25 cellular contexts compared by ENCODE assay signal in the genomic region with DNA sequence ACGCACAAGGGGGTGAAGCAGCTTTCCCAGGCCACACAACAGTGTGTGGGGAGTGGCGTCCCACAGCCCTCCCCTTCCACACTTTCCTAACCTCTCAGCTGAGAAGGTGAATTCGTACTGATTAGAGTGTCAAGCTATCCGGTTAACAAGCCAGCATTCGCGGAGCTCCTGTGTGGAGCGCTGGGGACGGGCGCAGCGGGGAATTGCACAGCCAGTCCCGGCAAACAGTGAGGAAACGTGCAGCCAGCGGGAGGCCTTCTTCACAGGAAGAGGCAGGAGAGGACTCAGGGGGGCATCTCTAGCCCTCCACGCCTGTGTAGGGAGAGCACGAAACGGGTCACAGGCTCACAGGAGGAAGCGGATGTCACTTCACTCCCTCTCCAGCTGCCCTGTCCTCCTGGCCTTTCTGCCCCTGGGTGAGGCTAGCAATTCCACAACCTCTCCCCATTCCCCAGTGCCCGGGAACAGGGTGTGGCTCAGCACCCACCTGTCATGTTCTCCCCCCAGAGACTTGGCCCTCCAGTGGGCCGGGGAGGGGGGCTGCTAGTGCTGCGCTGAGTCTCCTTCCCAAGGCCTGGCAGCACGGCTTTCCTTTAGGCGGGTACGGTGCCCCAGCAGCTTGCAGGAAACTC.
DNase-seq lines count a peak whose midpoint lies in the region; ATAC-seq, FAIRE-seq and TF ChIP-seq lines count a peak whose summit lies in the region.
"Had no signal": no experiment of that assay in that cellular context is flagged by ENCODE, and none has a peak within 500 bp of the region (broad histone marks: within the 10 kb centered on the region; RNA-seq: fewer than 3 reads in every experiment).

No MANE protein-coding gene starts in this region.

- no peak for ATAC-seq in right lobe of liver
- ATAC-seq in HepG2, result no peak
- ATAC-seq in omental fat pad (ENCODE audit: low FRiP score), result no peak
- ATAC-seq: activated T-cell treated with anti-CD3 and anti-CD28 coated beads, Interleukin-2, amount 50 U/mL, for 72 hours; HCT116 had no signal

- DNase-seq in right lobe of liver, result peak in 2 of 3 donors; percentile 5 to 37
- no peak for DNase-seq in HepG2 (ENCODE audit: low spot score)
- peak; percentile 46 for DNase-seq in islet precursor cell
- peak; percentile 65 for DNase-seq in posterior vena cava (ENCODE audit: low spot score)
- DNase-seq in DMS153 treated with DMSO at 0.1 percent for 48 hours (lab: John Stamatoyannopoulos, UW; ENCODE audit: unreplicated experiment), result no peak
- no peak for DNase-seq in omental fat pad (ENCODE audit: low spot score)
- DNase-seq in activated effector memory CD4-positive, alpha-beta T cell treated with Interleukin-2 at 50 U/mL for 16 hours, result no peak
- DNase-seq: activated naive CD4-positive, alpha-beta T cell treated with Interleukin-2 at 50 U/mL for 16 hours; activated T-cell treated with anti-CD3 and anti-CD28 coated beads, Interleukin-2, amount 50 U/mL, for 72 hours; amygdala; CD4-positive, CD25-positive, alpha-beta regulatory T cell; effector CD8-positive, alpha-beta T cell; KBM-7; mesenchymal stem cell; MG63; NCI-H1417 treated with DMSO at 0.1 percent for 48 hours; NCI-H345; NCI-H748 treated with DMSO at 0.1 percent for 48 hours; RPMI8226; small intestine; stimulated activated CD4-positive, alpha-beta T cell treated with anti-CD3 and anti-CD28 coated beads, Interleukin-1b, Interleukin-23, amount 100 ng/mL, for 48 hours had no signal

- no peak overlapping the region for H3K9ac ChIP-seq in HepG2 (ENCODE audit: insufficient read depth, low read depth, low read length)

- H3K4me3 ChIP-seq in right lobe of liver (no peak overlapping the region), HepG2 (replicated peaks in 1 of 3; ENCODE audit: insufficient read depth in 1 of 3, low read depth in 2 of 3, low read length in 3 of 3) (no peak overlapping the region)
- H3K4me3 ChIP-seq: MG63, upper lobe of left lung had no signal

- no peaks in the 10 kb centered on the region for H4K20me1 ChIP-seq in HepG2 (ENCODE audit: insufficient read depth, low read length)

- no TSS peak for BruUV-seq in HepG2 (replicated peaks; lab: Mats Ljungman, UMichigan)

- TF ChIP-seq CTCF in right lobe of liver (IDR thresholded peaks at IDR 0.05) (no peak), HepG2 (CRISPR knock-in tag; IDR thresholded peaks at IDR 0.05) (no peak), omental fat pad (IDR thresholded peaks at IDR 0.05) (no peak)

- no peak overlapping the region for H3K4me2 ChIP-seq in HepG2 (ENCODE audit: low read depth, low read length)

- no peaks in the 10 kb centered on the region for H3K27me3 ChIP-seq in right lobe of liver
- H3K27me3 ChIP-seq in HepG2 (ENCODE audit: control insufficient read depth in 1 of 2, insufficient read depth in 2 of 2, low read length in 2 of 2), result peaks cover 3 to 51% of the 10 kb centered on the region in 2 experiments; a peak in 4 of 5 replicates
- H3K27me3 ChIP-seq: MG63, upper lobe of left lung had no signal

- intact Hi-C loops in right lobe of liver (cut with DNase I), result no loop called here
- intact Hi-C loops in HepG2 (cut with micrococcal nuclease; ENCODE audit: unreplicated experiment), result no loop called here
- intact Hi-C loops in posterior vena cava (cut with DNase I), result no loop called here

- CTCF ChIA-PET in HepG2 (lab: Yijun Ruan, JAX; ENCODE audit: low intra/inter-chr PET ratio, low total read pairs), result no interaction called here

- H3K4me1 ChIP-seq in right lobe of liver (no peaks in the 10 kb centered on the region), HepG2 (ENCODE audit: insufficient read depth, low read length) (no peaks in the 10 kb centered on the region)
- H3K4me1 ChIP-seq: upper lobe of left lung had no signal

- no peak for TF ChIP-seq POLR2A in right lobe of liver (IDR thresholded peaks at IDR 0.05)
- no peak for TF ChIP-seq POLR2A in HepG2 (IDR thresholded peaks at IDR 0.05; ENCODE audit: insufficient read depth in 1 of 2, low read depth in 2 of 2, low read length in 2 of 2)

- POLR2A ChIA-PET in HepG2 (lab: Yijun Ruan, JAX), result no interaction called here

- H3K9me3 ChIP-seq in right lobe of liver (peaks cover 0 to 5% (median 2%) of the 10 kb centered on the region in 4 donors), HepG2 (ENCODE audit: low read length) (peaks cover 20% of the 10 kb centered on the region)
- H3K9me3 ChIP-seq: MG63 had no signal

- no peaks in the 10 kb centered on the region for H3K36me3 ChIP-seq in right lobe of liver
- H3K36me3 ChIP-seq in HepG2 (replicated peaks in 1 of 2; ENCODE audit: control insufficient read depth in 1 of 2, insufficient read depth in 2 of 2, low read length in 2 of 2), result no peaks in the 10 kb centered on the region
- H3K36me3 ChIP-seq: MG63, upper lobe of left lung had no signal

- FAIRE-seq in HepG2 (lab: Jason Lieb, UNC), result no peak
- FAIRE-seq: HTR-8/SVneo, small intestine, TTC549 had no signal

- H3K27ac ChIP-seq in right lobe of liver (no peak overlapping the region), HepG2 (ENCODE audit: extremely low read length, insufficient read depth, low read length) (no peak overlapping the region)
- H3K27ac ChIP-seq: upper lobe of left lung had no signal

- no peak for TF ChIP-seq RAD21 in HepG2 (CRISPR knock-in tag; IDR thresholded peaks at IDR 0.05)

- no peak overlapping the region for H2AFZ ChIP-seq in HepG2 (ENCODE audit: low read length)

- in situ Hi-C loops in HepG2 (cut with HindIII; ENCODE audit: extremely low pct_ligation_motif_present, low pct_unique_long_range_greater_than_20kb), result no loop called here

- WGBS in right lobe of liver (ENCODE audit: insufficient coverage, low coverage, low lambda C conversion rate, missing lambda C conversion rate), result 36% methylated on average over 15 of the region's 23 CpGs
- 27% methylated on average over 21 of the region's 23 CpGs for WGBS in HepG2 (ENCODE audit: low lambda C conversion rate)

- TF ChIP-seq EP300 in HepG2 (IDR thresholded peaks at IDR 0.05; ENCODE audit: low read depth in 2 of 2, low read length in 2 of 2), result no peak
- TF ChIP-seq EP300 in HepG2 (CRISPR knock-in tag; IDR thresholded peaks at IDR 0.05; ENCODE audit: borderline replicate concordance), result no peak

- no peaks in the 10 kb centered on the region for H3K79me2 ChIP-seq in HepG2 (ENCODE audit: insufficient read depth, low read length)

TF ChIP-seq in HepG2, 621 proteins besides CTCF, POLR2A, EP300 and RAD21 (continues in another document):
- TF ChIP-seq ZFP36 (IDR thresholded peaks at IDR 0.05; ENCODE audit: borderline replicate concordance, low read depth, low read length, partially characterized antibody) (no peak), ATF1 (CRISPR knock-in tag; IDR thresholded peaks at IDR 0.05) (no peak), RFXAP (CRISPR knock-in tag; IDR thresholded peaks at IDR 0.05; ENCODE audit: borderline replicate concordance) (no peak), SOX13 (IDR thresholded peaks at IDR 0.05) (no peak), SOX13 (CRISPR knock-in tag; conservative IDR thresholded peaks at IDR 0.05 in 1 of 2, IDR thresholded peaks at IDR 0.05 in 1 of 2) (no peak), ZNF724P (CRISPR knock-in tag; IDR thresholded peaks at IDR 0.05; ENCODE audit: borderline replicate concordance) (no peak), POLR2AphosphoS2 (IDR thresholded peaks at IDR 0.05; ENCODE audit: low read depth, low read length) (no peak)
- TF ChIP-seq, protein P1, sequence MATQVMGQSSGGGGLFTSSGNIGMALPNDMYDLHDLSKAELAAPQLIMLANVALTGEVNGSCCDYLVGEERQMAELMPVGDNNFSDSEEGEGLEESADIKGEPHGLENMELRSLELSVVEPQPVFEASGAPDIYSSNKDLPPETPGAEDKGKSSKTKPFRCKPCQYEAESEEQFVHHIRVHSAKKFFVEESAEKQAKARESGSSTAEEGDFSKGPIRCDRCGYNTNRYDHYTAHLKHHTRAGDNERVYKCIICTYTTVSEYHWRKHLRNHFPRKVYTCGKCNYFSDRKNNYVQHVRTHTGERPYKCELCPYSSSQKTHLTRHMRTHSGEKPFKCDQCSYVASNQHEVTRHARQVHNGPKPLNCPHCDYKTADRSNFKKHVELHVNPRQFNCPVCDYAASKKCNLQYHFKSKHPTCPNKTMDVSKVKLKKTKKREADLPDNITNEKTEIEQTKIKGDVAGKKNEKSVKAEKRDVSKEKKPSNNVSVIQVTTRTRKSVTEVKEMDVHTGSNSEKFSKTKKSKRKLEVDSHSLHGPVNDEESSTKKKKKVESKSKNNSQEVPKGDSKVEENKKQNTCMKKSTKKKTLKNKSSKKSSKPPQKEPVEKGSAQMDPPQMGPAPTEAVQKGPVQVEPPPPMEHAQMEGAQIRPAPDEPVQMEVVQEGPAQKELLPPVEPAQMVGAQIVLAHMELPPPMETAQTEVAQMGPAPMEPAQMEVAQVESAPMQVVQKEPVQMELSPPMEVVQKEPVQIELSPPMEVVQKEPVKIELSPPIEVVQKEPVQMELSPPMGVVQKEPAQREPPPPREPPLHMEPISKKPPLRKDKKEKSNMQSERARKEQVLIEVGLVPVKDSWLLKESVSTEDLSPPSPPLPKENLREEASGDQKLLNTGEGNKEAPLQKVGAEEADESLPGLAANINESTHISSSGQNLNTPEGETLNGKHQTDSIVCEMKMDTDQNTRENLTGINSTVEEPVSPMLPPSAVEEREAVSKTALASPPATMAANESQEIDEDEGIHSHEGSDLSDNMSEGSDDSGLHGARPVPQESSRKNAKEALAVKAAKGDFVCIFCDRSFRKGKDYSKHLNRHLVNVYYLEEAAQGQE (IDR thresholded peaks at IDR 0.05; ENCODE audit: borderline replicate concordance in 1 of 2, low read depth in 1 of 2, low read length in 2 of 2), result no peak
- TF ChIP-seq, protein P2, sequence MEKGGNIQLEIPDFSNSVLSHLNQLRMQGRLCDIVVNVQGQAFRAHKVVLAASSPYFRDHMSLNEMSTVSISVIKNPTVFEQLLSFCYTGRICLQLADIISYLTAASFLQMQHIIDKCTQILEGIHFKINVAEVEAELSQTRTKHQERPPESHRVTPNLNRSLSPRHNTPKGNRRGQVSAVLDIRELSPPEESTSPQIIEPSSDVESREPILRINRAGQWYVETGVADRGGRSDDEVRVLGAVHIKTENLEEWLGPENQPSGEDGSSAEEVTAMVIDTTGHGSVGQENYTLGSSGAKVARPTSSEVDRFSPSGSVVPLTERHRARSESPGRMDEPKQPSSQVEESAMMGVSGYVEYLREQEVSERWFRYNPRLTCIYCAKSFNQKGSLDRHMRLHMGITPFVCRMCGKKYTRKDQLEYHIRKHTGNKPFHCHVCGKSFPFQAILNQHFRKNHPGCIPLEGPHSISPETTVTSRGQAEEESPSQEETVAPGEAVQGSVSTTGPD (CRISPR knock-in tag; IDR thresholded peaks at IDR 0.05), result no peak

Comparison
In these comparisons a context has a peak if more than half of its experiments do, and no peak if none do; other contexts are left out.
1. DNase-seq: peak in right lobe of liver (2 of 3), islet precursor cell (single experiment) and posterior vena cava (single experiment); none in HepG2 (single experiment), DMS153 treated with DMSO at 0.1 percent for 48 hours (single experiment), omental fat pad (single experiment) and activated effector memory CD4-positive, alpha-beta T cell treated with Interleukin-2 at 50 U/mL for 16 hours (single experiment).